In genomic region chr19:44050740-44051653, GRCh38 we compare ENCODE assay signal across 8 cellular contexts. TPM values are rescaled to one million over a fixed set of nuclear protein-coding genes. Genes with fewer than 3 reads are reported as not detected.
A peak's percentile ranks its signal among the peaks of the same experiment; 100 is the strongest.
DNase-seq lines count a peak whose midpoint lies in the region; ATAC-seq and TF ChIP-seq lines count a peak whose summit lies in the region.

No MANE protein-coding gene starts in this region.

- H2AFZ ChIP-seq in trophoblast cell (ENCODE audit: insufficient read depth, low read length, poor library complexity) = peak overlapping the region; percentile 93

- ATAC-seq in GM21447 (IDR thresholded peaks at IDR 0.05; ENCODE audit: unreplicated experiment) (no peak), GM21526 (IDR thresholded peaks at IDR 0.05; ENCODE audit: low FRiP score, unreplicated experiment) (no peak)

- no peak overlapping the region for H2BK12ac ChIP-seq in trophoblast cell (ENCODE audit: low read length)

- no peak for TF ChIP-seq CTCF in cardiac muscle cell (IDR thresholded peaks at IDR 0.05; ENCODE audit: low read depth, low read length)

- peak overlapping the region; percentile 60 for H3K4me3 ChIP-seq in cardiac muscle cell
- peak overlapping the region; percentile 60 for H3K4me3 ChIP-seq in trophoblast cell (ENCODE audit: low read depth, low read length)

- peak overlapping the region; percentile 81 for H3K4me2 ChIP-seq in trophoblast cell (ENCODE audit: low read length)

- CTCF ChIA-PET in activated naive CD4-positive, alpha-beta T cell treated with anti-CD3 and anti-CD28 coated beads, Interleukin-2, amount 10 ng/mL, durations not matched to agents 7 days and 5 days (lab: Charles Lee) = no interaction called here

- H3K36me3 ChIP-seq in cardiac muscle cell (no peaks in the 10 kb centered on the region), trophoblast cell (ENCODE audit: control insufficient read depth in 1 of 2, insufficient read depth in 2 of 2, low read length in 2 of 2) (peaks cover 2 to 3% of the 10 kb centered on the region in 2 experiments)

- H4K8ac ChIP-seq in trophoblast cell (ENCODE audit: low read depth, low read length) = peak overlapping the region; percentile 92

- H3K4me3 Mint-ChIP-seq in activated naive CD4-positive, alpha-beta T cell treated with anti-CD3 and anti-CD28 coated beads, Interleukin-2, amount 10 ng/mL, durations not matched to agents 7 days and 5 days = peak overlapping the region; percentile 76

- H3K9me3 ChIP-seq in cardiac muscle cell (ENCODE audit: low read depth) = no peaks in the 10 kb centered on the region
- no peaks in the 10 kb centered on the region for H3K9me3 ChIP-seq in trophoblast cell (ENCODE audit: insufficient read depth, low read depth, low read length)

- WGBS in trophoblast cell (ENCODE audit: extremely low coverage, insufficient coverage, insufficient read length) = no CpG with 5 or more reads among the region's 22 CpGs

- peaks cover 3% of the 10 kb centered on the region for H3K79me1 ChIP-seq in trophoblast cell (ENCODE audit: low read length)

- H4K91ac ChIP-seq in trophoblast cell (ENCODE audit: low read depth, low read length) = peak overlapping the region; percentile 19

- peaks cover 45% of the 10 kb centered on the region for H3K9me3 Mint-ChIP-seq in activated naive CD4-positive, alpha-beta T cell treated with anti-CD3 and anti-CD28 coated beads, Interleukin-2, amount 10 ng/mL, durations not matched to agents 7 days and 5 days

- H4K12ac ChIP-seq in trophoblast cell (ENCODE audit: low read depth, low read length) = peak overlapping the region; percentile 55

- H3K27ac Mint-ChIP-seq in activated naive CD4-positive, alpha-beta T cell treated with anti-CD3 and anti-CD28 coated beads, Interleukin-2, amount 10 ng/mL, durations not matched to agents 7 days and 5 days = peak overlapping the region; percentile 59

- H3K4me1 ChIP-seq in cardiac muscle cell (ENCODE audit: low read depth) (no peaks in the 10 kb centered on the region), trophoblast cell (ENCODE audit: control insufficient read depth in 1 of 2, insufficient read depth in 2 of 2, low read length in 2 of 2) (peaks cover 0 to 5% of the 10 kb centered on the region in 2 experiments)

- no peak overlapping the region for H3K23ac ChIP-seq in trophoblast cell (ENCODE audit: low read length)

- H3K4me1 Mint-ChIP-seq in activated naive CD4-positive, alpha-beta T cell treated with anti-CD3 and anti-CD28 coated beads, Interleukin-2, amount 10 ng/mL, durations not matched to agents 7 days and 5 days = peaks cover 20% of the 10 kb centered on the region

- no peak overlapping the region for H3K4ac ChIP-seq in trophoblast cell (ENCODE audit: low read depth, low read length)

- H3K18ac ChIP-seq in trophoblast cell (ENCODE audit: low read length) = no peak overlapping the region

- no peak overlapping the region for H2BK120ac ChIP-seq in trophoblast cell (ENCODE audit: insufficient read depth, low read length, poor library complexity)

- no peak overlapping the region for H3K9ac ChIP-seq in trophoblast cell (ENCODE audit: low read length)

- peaks cover 11% of the 10 kb centered on the region for H3K27me3 ChIP-seq in cardiac muscle cell
- no peaks in the 10 kb centered on the region for H3K27me3 ChIP-seq in trophoblast cell (ENCODE audit: insufficient read depth, low read length)

- peak overlapping the region; percentile 42 for H3K14ac ChIP-seq in trophoblast cell (ENCODE audit: low read length)

- H3K79me2 ChIP-seq in trophoblast cell (ENCODE audit: control insufficient read depth, insufficient read depth, low read length, poor library complexity) = peaks cover 3% of the 10 kb centered on the region

- H3K27me3 Mint-ChIP-seq in activated naive CD4-positive, alpha-beta T cell treated with anti-CD3 and anti-CD28 coated beads, Interleukin-2, amount 10 ng/mL, durations not matched to agents 7 days and 5 days = peaks cover 10% of the 10 kb centered on the region

- H3K36me3 Mint-ChIP-seq in activated naive CD4-positive, alpha-beta T cell treated with anti-CD3 and anti-CD28 coated beads, Interleukin-2, amount 10 ng/mL, durations not matched to agents 7 days and 5 days = peaks cover 15% of the 10 kb centered on the region

- no peak overlapping the region for H2BK5ac ChIP-seq in trophoblast cell (ENCODE audit: low read depth, low read length, poor library complexity)

- no peak overlapping the region for H2AK5ac ChIP-seq in trophoblast cell (ENCODE audit: low read length)

- no peak overlapping the region for H3K27ac ChIP-seq in cardiac muscle cell
- H3K27ac ChIP-seq in trophoblast cell (ENCODE audit: low read depth, low read length) = no peak overlapping the region

- DNase-seq in GM19238 (ENCODE audit: insufficient read length, low spot score) (peak; percentile 23), NCI-H2107 treated with DMSO at 0.1 percent for 48 hours (lab: John Stamatoyannopoulos, UW; ENCODE audit: unreplicated experiment) (peak; percentile 82), cardiac muscle cell (ENCODE audit: low read depth in 1 of 2, low spot score in 1 of 2) (peak in 1 of 2 donors; percentile 6), trophoblast cell (no peak)
- DNase-seq in activated naive CD4-positive, alpha-beta T cell treated with anti-CD3 and anti-CD28 coated beads, Interleukin-2, amount 10 ng/mL, durations not matched to agents 7 days and 5 days = peak; percentile 30
- DNase-seq in central memory CD4-positive, alpha-beta T cell = no peak

RNA-seq across cellular contexts. Expression of gene ZNF223, which starts 0.8 kb away (rescaled TPM):
- 7.5 and 7.6 TPM in 2 replicates for total RNA-seq in cardiac muscle cell
- polyA plus RNA-seq in cardiac muscle cell = 5.1 and 8.1 TPM in 2 replicates
- polyA plus RNA-seq in trophoblast cell (2013) = 4.4 TPM in 2 replicates

RNA-seq across cellular contexts. Expression of gene ZNF284, which starts 21.0 kb away (rescaled TPM):
- total RNA-seq in cardiac muscle cell = 1.8 and 3.5 TPM in 2 replicates
- polyA plus RNA-seq in cardiac muscle cell = 1.2 and 1.7 TPM in 2 replicates
- 1.2 and 1.4 TPM in 2 replicates for polyA plus RNA-seq in trophoblast cell (2013)

RNA-seq across cellular contexts. Expression of gene ZNF222, which starts 25.8 kb away (rescaled TPM):
- total RNA-seq in cardiac muscle cell = 5.1 and 11.6 TPM in 2 replicates
- polyA plus RNA-seq in cardiac muscle cell = 3.2 and 5.1 TPM in 2 replicates
- 7.2 and 7.7 TPM in 2 replicates for polyA plus RNA-seq in trophoblast cell (2013)

RNA-seq across cellular contexts. Expression of gene ZNF224, which starts 43.2 kb away (rescaled TPM):
- total RNA-seq in cardiac muscle cell = 12.0 and 29.3 TPM in 2 replicates
- 18.6 and 24.7 TPM in 2 replicates for polyA plus RNA-seq in cardiac muscle cell
- polyA plus RNA-seq in trophoblast cell (2013) = 11.1 and 11.2 TPM in 2 replicates

RNA-seq across cellular contexts. Expression of gene ZNF230, which starts 48.2 kb away (rescaled TPM):
- 4.3 and 6.0 TPM in 2 replicates for total RNA-seq in cardiac muscle cell
- 3.1 and 4.7 TPM in 2 replicates for polyA plus RNA-seq in cardiac muscle cell
- 1.7 TPM in 2 replicates for polyA plus RNA-seq in trophoblast cell (2013)

Comparison
In these comparisons a context has a peak if more than half of its experiments do, and no peak if none do; other contexts are left out.
1. DNase-seq: peak in GM19238 (single experiment), NCI-H2107 treated with DMSO at 0.1 percent for 48 hours (single experiment) and activated naive CD4-positive, alpha-beta T cell treated with anti-CD3 and anti-CD28 coated beads, Interleukin-2, amount 10 ng/mL, durations not matched to agents 7 days and 5 days (single experiment); none in trophoblast cell (0 of 2) and central memory CD4-positive, alpha-beta T cell (single experiment).